8 cellular contexts compared by ENCODE assay signal in genomic region chr1:99970713-99971255, GRCh38. TPM values are rescaled to one million over a fixed set of nuclear protein-coding genes. Genes with fewer than 3 reads are reported as not detected.
DNase-seq lines count a peak whose midpoint lies in the region; ATAC-seq and TF ChIP-seq lines count a peak whose summit lies in the region.

No MANE protein-coding gene starts in this region.

- ATAC-seq in gastrocnemius medialis (no peak), HG02852 (IDR thresholded peaks at IDR 0.05; ENCODE audit: unreplicated experiment) (no peak), GM21526 (IDR thresholded peaks at IDR 0.05; ENCODE audit: low FRiP score, unreplicated experiment) (no peak)

- peak overlapping the region; percentile 86 for H3K4me2 ChIP-seq in GM23248 (ENCODE audit: unreplicated experiment)

- H3K36me3 ChIP-seq in GM23248 (ENCODE audit: low read depth) (peaks cover 6% of the 10 kb centered on the region; the same call in 1 of the 2 replicates), SK-N-MC (ENCODE audit: insufficient read depth, low read length) (peaks cover 11% of the 10 kb centered on the region), gastrocnemius medialis (peaks cover 0 to 6% of the 10 kb centered on the region in 2 donors)

- no peak for TF ChIP-seq POLR2A in gastrocnemius medialis (IDR thresholded peaks at IDR 0.05)

- DNase-seq in GM23248, result peak; percentile 47
- DNase-seq in SK-N-MC (ENCODE audit: low read depth, low spot score), result no peak
- peak; percentile 17 for DNase-seq in fibroblast of the aortic adventitia (ENCODE audit: low read depth)
- no peak for DNase-seq in gastrocnemius medialis
- no peak for DNase-seq in NK-92 treated with Interleukin-12 subunit alpha and Interleukin-12 subunit beta, amount 100 ng/mL, for 24 hours (lab: John Stamatoyannopoulos, UW)
- DNase-seq in cerebellar nuclear complex (lab: John Stamatoyannopoulos, UW), result no peak

- peak overlapping the region; percentile 90 for H3K4me3 ChIP-seq in GM23248
- H3K4me3 ChIP-seq in SK-N-MC, result peak overlapping the region; percentile 95
- peak overlapping the region; percentile 94 for H3K4me3 ChIP-seq in fibroblast of the aortic adventitia (ENCODE audit: low read depth, low read length)
- peak overlapping the region; percentile 84 to 95 (median 86) for H3K4me3 ChIP-seq in gastrocnemius medialis

- peak overlapping the region; percentile 89 for H3K9ac ChIP-seq in GM23248
- peak overlapping the region; percentile 89 for H3K9ac ChIP-seq in SK-N-MC (ENCODE audit: insufficient read length)

- no peaks in the 10 kb centered on the region for H3K9me2 ChIP-seq in GM23248 (ENCODE audit: insufficient read depth)

- peaks cover 56% of the 10 kb centered on the region for H3K79me2 ChIP-seq in GM23248 (ENCODE audit: insufficient read depth)

- in situ Hi-C loops in GM23248 (cut with MboI), result no loop called here
- in situ Hi-C loops in gastrocnemius medialis (cut with MboI; ENCODE audit: low sequenced_read_pairs in 4 of 4), result no loop called here

- H4K20me1 ChIP-seq in GM23248 (ENCODE audit: insufficient read depth), result no peaks in the 10 kb centered on the region

- WGBS in GM23248 (ENCODE audit: low coverage in 1 of 2, low lambda C conversion rate in 2 of 2, missing lambda C conversion rate in 2 of 2), 2 experiments, result 42% methylated on average over 7 of the region's 7 CpGs

- H3K4me1 ChIP-seq in GM23248 (ENCODE audit: insufficient read depth) (peaks cover 24% of the 10 kb centered on the region), gastrocnemius medialis (peaks cover 6 to 8% of the 10 kb centered on the region in 2 donors)

- H3K27me3 ChIP-seq in GM23248 (replicated peaks; ENCODE audit: insufficient read depth), result no peaks in the 10 kb centered on the region
- no peaks in the 10 kb centered on the region for H3K27me3 ChIP-seq in gastrocnemius medialis

- peak overlapping the region; percentile 72 for H3K27ac ChIP-seq in GM23248
- no peak overlapping the region for H3K27ac ChIP-seq in SK-N-MC
- peak overlapping the region in 2 of 4 donors; percentile 58 to 76 for H3K27ac ChIP-seq in gastrocnemius medialis

- intact Hi-C loops in gastrocnemius medialis (cut with DNase I; ENCODE audit: low total_unique reads), result loop anchor here (1.0 kb wide), 1 partner anchor 68 kb away; a partner anchor contains a TSS

- H3K9me3 ChIP-seq in GM23248 (ENCODE audit: low read depth) (no peaks in the 10 kb centered on the region), SK-N-MC (ENCODE audit: low read depth, low read length) (no peaks in the 10 kb centered on the region), gastrocnemius medialis (no peaks in the 10 kb centered on the region)

- peak overlapping the region; percentile 100 for H2AFZ ChIP-seq in GM23248

- H3F3A ChIP-seq in GM23248 (ENCODE audit: insufficient read depth), result peaks cover 6% of the 10 kb centered on the region; the same call in 1 of the 2 replicates

- no peak for TF ChIP-seq CTCF in fibroblast of the aortic adventitia (IDR thresholded peaks at IDR 0.05; ENCODE audit: insufficient read depth, low read length)
- no peak for TF ChIP-seq CTCF in gastrocnemius medialis (IDR thresholded peaks at IDR 0.05 in 4 of 5, conservative IDR thresholded peaks at IDR 0.05 in 1 of 5)

RNA-seq across cellular contexts. Expression of gene SLC35A3, which starts 1.0 kb away (rescaled TPM):
- 35.7 and 46.0 TPM in 2 replicates for total RNA-seq in GM23248 (2014; rRNA removed; shearing (Covaris generic))
- 30.7 and 31.1 TPM in 2 replicates for polyA plus RNA-seq in GM23248 (2016; fragmentation: Nextera tagmentation; extraction: Ambion mirVana)
- 15.0 and 35.8 TPM in 2 replicates for total RNA-seq in fibroblast of the aortic adventitia (ENCODE audit: low replicate concordance)
- total RNA-seq in gastrocnemius medialis, result 10 to 100 TPM in 1 of 4 donors, 1 to 10 TPM in 3; 4.6 to 10.3 (median 8.2) TPM

Comparison
In these comparisons a context has a peak if more than half of its experiments do, and no peak if none do; other contexts are left out.
1. DNase-seq: peak in GM23248 (single experiment) and fibroblast of the aortic adventitia (single experiment); none in SK-N-MC (single experiment), gastrocnemius medialis (0 of 2), NK-92 treated with Interleukin-12 subunit alpha and Interleukin-12 subunit beta, amount 100 ng/mL, for 24 hours (single experiment) and cerebellar nuclear complex (0 of 2).
2. Peak in every context shown above with its lines, with median percentiles within 50 percentile points of each other: H3K4me3 ChIP-seq.